Comparison of ENCODE assay signal across 1 cellular context in the genomic region with DNA sequence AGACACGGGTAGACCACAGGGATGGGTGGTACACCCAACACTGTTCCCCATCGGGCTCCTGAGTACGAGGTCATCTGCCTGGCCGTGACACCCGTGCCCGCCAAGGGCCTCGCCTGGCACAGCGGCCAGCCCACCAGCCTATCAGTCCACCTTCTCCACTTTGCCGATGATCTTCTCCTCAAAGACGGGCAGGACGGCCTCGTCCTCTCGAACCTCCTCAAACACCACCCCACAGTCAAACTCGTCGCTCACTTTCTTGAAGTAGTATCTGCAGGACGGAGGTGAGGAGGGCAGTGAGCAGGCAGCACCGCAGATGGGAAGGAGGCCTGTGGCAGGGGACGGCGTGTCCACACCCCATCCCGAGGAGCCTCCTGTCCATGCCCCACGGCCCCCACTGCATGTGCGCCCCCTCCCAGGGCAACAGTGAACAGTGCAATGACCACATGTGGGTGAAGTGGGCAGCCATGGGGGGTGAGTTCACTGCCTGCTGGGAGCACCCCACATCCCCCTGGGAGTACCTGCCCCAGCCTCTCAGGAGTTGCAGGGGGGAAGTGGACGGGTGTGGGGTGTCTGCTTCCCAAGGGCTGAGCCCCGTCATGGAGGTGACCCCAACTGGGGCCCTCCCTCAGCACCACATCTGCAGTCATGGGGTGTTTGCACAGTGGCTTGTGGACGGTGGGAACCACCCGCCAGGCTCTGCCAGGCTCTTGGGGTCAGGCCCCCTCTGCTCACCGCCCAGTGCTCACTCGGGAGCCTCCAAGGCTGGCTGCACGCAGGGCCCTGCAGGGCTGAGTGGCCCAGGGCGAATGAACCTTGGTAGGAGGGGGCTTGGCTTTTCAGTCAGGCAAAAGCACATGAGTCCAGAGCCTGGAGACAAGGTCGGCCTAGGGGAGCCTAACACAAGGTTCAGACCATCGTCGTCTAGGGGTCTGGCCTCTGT.
TF ChIP-seq lines count a peak whose summit lies in the region.

No MANE protein-coding gene starts in this region.

TF ChIP-seq in H1, 55 proteins besides CTCF, POLR2A, EP300 and RAD21:
- TF ChIP-seq RBBP5 (IDR thresholded peaks at IDR 0.05; ENCODE audit: borderline replicate concordance, low read depth, low read length) (no peak), POU5F1 (IDR thresholded peaks at IDR 0.05; ENCODE audit: low read depth, low read length) (no peak), CHD7 (IDR thresholded peaks at IDR 0.05; ENCODE audit: insufficient replicate concordance, low read length) (no peak), EGR1 (IDR thresholded peaks at IDR 0.05; ENCODE audit: borderline replicate concordance, low read depth, low read length) (no peak), KDM1A (IDR thresholded peaks at IDR 0.05; ENCODE audit: borderline replicate concordance, low read length) (no peak), HDAC6 (IDR thresholded peaks at IDR 0.05; ENCODE audit: low read depth, low read length) (no peak), BCL11A (IDR thresholded peaks at IDR 0.05; ENCODE audit: low read depth in 2 of 2, low read length in 2 of 2) (no peak), MAX (IDR thresholded peaks at IDR 0.05) (no peak), TAF7 (optimal IDR thresholded peaks at IDR 0.05; ENCODE audit: borderline replicate concordance, low read depth, low read length) (no peak)
- TF ChIP-seq, protein P1, sequence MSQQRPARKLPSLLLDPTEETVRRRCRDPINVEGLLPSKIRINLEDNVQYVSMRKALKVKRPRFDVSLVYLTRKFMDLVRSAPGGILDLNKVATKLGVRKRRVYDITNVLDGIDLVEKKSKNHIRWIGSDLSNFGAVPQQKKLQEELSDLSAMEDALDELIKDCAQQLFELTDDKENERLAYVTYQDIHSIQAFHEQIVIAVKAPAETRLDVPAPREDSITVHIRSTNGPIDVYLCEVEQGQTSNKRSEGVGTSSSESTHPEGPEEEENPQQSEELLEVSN (IDR thresholded peaks at IDR 0.05), result no peak
- TF ChIP-seq, protein P2, sequence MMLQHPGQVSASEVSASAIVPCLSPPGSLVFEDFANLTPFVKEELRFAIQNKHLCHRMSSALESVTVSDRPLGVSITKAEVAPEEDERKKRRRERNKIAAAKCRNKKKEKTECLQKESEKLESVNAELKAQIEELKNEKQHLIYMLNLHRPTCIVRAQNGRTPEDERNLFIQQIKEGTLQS (IDR thresholded peaks at IDR 0.05; ENCODE audit: insufficient read depth, low read depth, low read length), result no peak
